ENCODE assay signal across 1 cellular context in the genomic region with DNA sequence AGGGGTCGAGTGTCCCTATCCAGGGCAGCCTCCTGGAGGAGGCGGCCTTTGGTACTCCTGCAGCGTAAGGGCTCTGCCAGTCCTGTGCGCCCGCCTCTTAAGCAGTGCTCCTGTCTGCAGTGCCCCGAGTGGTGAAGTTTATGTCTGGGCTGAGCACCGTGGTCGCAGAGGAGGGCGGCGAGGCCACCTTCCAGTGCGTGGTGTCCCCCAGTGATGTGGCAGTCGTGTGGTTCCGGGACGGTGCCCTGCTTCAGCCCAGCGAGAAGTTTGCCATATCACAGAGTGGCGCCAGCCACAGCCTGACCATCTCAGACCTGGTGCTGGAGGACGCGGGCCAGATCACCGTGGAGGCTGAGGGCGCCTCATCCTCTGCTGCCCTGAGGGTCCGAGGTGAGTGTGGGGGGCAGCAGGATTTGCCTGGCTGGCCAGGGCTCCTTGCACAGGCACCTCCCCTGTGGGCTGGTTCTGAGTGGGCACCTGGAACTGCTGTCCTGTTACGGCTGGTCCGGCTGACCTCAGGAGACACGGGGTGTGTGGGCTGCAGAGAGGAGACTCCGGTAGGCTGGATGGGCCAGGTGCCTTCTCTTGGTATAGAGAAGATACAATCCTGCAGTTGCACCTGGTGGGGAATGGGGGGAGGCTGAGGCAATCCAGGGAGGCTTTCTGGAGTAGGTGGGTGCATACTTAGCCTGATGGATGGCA.
TF ChIP-seq lines count a peak whose summit lies in the region.

No MANE protein-coding gene starts in this region.

TF ChIP-seq in IMR-90, 13 proteins besides CTCF, POLR2A, EP300 and RAD21:
- no peak for TF ChIP-seq CHD1 (IDR thresholded peaks at IDR 0.05; ENCODE audit: low read depth, low read length)
- no peak for TF ChIP-seq CEBPB (IDR thresholded peaks at IDR 0.05; ENCODE audit: low read depth, low read length)
- TF ChIP-seq RFX5 (IDR thresholded peaks at IDR 0.05; ENCODE audit: low read depth, low read length), result no peak
- TF ChIP-seq MAFK (IDR thresholded peaks at IDR 0.05; ENCODE audit: low read depth, low read length), result no peak
- no peak for TF ChIP-seq FOS (IDR thresholded peaks at IDR 0.05; ENCODE audit: low read depth, low read length)
- no peak for TF ChIP-seq MXI1 (IDR thresholded peaks at IDR 0.05; ENCODE audit: borderline replicate concordance, low read depth, low read length)
- no peak for TF ChIP-seq NFE2L2 (IDR thresholded peaks at IDR 0.05; ENCODE audit: low read depth, low read length)
- TF ChIP-seq MAZ (IDR thresholded peaks at IDR 0.05; ENCODE audit: borderline replicate concordance, low read depth, low read length), result no peak
- no peak for TF ChIP-seq SMC3 (IDR thresholded peaks at IDR 0.05; ENCODE audit: low read depth, low read length)
- TF ChIP-seq, protein P1, sequence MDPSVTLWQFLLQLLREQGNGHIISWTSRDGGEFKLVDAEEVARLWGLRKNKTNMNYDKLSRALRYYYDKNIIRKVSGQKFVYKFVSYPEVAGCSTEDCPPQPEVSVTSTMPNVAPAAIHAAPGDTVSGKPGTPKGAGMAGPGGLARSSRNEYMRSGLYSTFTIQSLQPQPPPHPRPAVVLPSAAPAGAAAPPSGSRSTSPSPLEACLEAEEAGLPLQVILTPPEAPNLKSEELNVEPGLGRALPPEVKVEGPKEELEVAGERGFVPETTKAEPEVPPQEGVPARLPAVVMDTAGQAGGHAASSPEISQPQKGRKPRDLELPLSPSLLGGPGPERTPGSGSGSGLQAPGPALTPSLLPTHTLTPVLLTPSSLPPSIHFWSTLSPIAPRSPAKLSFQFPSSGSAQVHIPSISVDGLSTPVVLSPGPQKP (IDR thresholded peaks at IDR 0.05; ENCODE audit: borderline replicate concordance, low read depth, low read length), result no peak
- TF ChIP-seq, protein P2, sequence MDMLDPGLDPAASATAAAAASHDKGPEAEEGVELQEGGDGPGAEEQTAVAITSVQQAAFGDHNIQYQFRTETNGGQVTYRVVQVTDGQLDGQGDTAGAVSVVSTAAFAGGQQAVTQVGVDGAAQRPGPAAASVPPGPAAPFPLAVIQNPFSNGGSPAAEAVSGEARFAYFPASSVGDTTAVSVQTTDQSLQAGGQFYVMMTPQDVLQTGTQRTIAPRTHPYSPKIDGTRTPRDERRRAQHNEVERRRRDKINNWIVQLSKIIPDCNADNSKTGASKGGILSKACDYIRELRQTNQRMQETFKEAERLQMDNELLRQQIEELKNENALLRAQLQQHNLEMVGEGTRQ (IDR thresholded peaks at IDR 0.05; ENCODE audit: low read depth, low read length), result no peak
- no peak for TF ChIP-seq BHLHE40 (IDR thresholded peaks at IDR 0.05; ENCODE audit: low read depth, low read length)
- TF ChIP-seq RCOR1 (IDR thresholded peaks at IDR 0.05; ENCODE audit: insufficient replicate concordance, low read length), result no peak
